In the genomic region with DNA sequence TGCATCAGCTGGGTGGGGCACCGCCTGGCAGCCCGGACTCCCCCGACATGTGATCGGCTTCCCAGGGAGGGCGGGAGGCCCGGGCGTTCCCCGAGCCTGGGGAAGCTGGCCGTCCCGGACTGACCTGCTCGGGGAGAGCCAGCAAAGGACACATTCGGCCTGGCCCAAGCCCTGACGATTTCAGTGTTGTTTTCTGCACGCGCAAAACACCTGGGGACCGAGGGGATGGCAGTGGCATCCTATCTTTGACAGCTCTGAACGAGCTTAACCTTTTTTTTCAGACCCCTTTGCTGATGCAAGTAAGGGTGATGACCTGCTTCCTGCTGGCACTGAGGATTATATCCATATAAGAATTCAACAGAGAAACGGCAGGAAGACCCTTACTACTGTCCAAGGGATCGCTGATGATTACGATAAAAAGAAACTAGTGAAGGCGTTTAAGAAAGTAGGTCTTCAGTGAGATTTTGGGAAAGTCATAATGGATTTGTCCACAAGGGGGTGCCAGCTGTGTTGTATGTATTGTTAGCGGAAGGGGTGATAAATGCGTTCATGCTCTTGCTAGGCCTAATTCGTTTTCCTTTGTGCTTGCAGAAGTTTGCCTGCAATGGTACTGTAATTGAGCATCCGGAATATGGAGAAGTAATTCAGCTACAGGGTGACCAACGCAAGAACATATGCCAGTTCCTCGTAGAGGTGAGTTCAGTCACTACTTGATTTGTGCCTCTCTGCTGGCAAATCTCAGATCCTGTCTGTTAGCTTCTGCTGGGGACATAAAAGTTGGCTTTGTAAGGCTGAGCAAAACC, we compare ENCODE assay signal across 8 cellular contexts. TPM values are rescaled to one million over a fixed set of nuclear protein-coding genes. Genes with fewer than 3 reads are reported as not detected.
DNase-seq lines count a peak whose midpoint lies in the region; ATAC-seq and TF ChIP-seq lines count a peak whose summit lies in the region.

No MANE protein-coding gene starts in this region.

- peak overlapping the region; percentile 100 for H3K27ac Mint-ChIP-seq in progenitor cell of endocrine pancreas

- H3K27me3 ChIP-seq in heart left ventricle, result no peaks in the 10 kb centered on the region

- TF ChIP-seq CTCF in heart left ventricle (IDR thresholded peaks at IDR 0.05), result peak; percentile 35 to 64 (median 55)
- TF ChIP-seq CTCF in fibroblast of villous mesenchyme (IDR thresholded peaks at IDR 0.05; ENCODE audit: insufficient read depth, low read depth, low read length), result peak; percentile 71
- peak; percentile 89 for TF ChIP-seq CTCF in progenitor cell of endocrine pancreas (IDR thresholded peaks at IDR 0.05; ENCODE audit: unreplicated experiment)

- 3 to 6% (median 3%) methylated on average over 18 to 27 of the region's 27 CpGs for WGBS in heart left ventricle, 4 donors

- H3K4me1 Mint-ChIP-seq in progenitor cell of endocrine pancreas (ENCODE audit: low read depth), result peaks cover 14% of the 10 kb centered on the region

- intact Hi-C loops in heart left ventricle (cut with DNase I) (loop anchor here in 2 of 10 donors (5.0 to 10.0 kb wide), 2 partner anchors 85 to 88 kb away; no protein-coding TSS in a partner anchor), left ventricle myocardium superior (cut with micrococcal nuclease) (no loop called here)

- peak overlapping the region; percentile 56 to 99 (median 87) for H3K4me3 ChIP-seq in heart left ventricle
- H3K4me3 ChIP-seq in fibroblast of villous mesenchyme (ENCODE audit: low read depth, low read length), result peak overlapping the region; percentile 97

- H3K9me3 ChIP-seq in heart left ventricle, result no peaks in the 10 kb centered on the region

- DNase-seq in heart left ventricle (peak in 1 of 5 donors; percentile 32), left ventricle myocardium superior (no peak), NCI-H748 (lab: John Stamatoyannopoulos, UW; ENCODE audit: unreplicated experiment) (peak; percentile 57), fibroblast of villous mesenchyme (ENCODE audit: low read depth) (peak; percentile 72), progenitor cell of endocrine pancreas (ENCODE audit: low spot score, unreplicated experiment) (no peak)
- peak; percentile 21 for DNase-seq in activated T-helper 9 cell treated with anti-CD3 and anti-CD28 coated beads, Interleukin-2, amount 50 U/mL, for 16 hours (ENCODE audit: low read depth)

- H3K4me1 ChIP-seq in heart left ventricle, result peaks cover 11 to 38% (median 32%) of the 10 kb centered on the region in 12 donors

- no peak for TF ChIP-seq POLR2A in heart left ventricle (IDR thresholded peaks at IDR 0.05)

- no peaks in the 10 kb centered on the region for H3K9me3 Mint-ChIP-seq in progenitor cell of endocrine pancreas (ENCODE audit: low read depth)

- H3K4me3 Mint-ChIP-seq in progenitor cell of endocrine pancreas (ENCODE audit: low read depth), result peak overlapping the region; percentile 97

- H3K27me3 Mint-ChIP-seq in progenitor cell of endocrine pancreas, result no peaks in the 10 kb centered on the region

- peak overlapping the region; percentile 99 to 100 (median 100) for H3K27ac ChIP-seq in heart left ventricle

- H3K36me3 ChIP-seq in heart left ventricle, result peaks cover 0 to 54% (median 53%) of the 10 kb centered on the region in 9 donors

- peaks cover 28% of the 10 kb centered on the region for H3K36me3 Mint-ChIP-seq in progenitor cell of endocrine pancreas (ENCODE audit: insufficient read depth)

- ATAC-seq in heart left ventricle, result no peak
- ATAC-seq in left ventricle myocardium superior, result no peak
- ATAC-seq in HG03439 (IDR thresholded peaks at IDR 0.05; ENCODE audit: unreplicated experiment), result no peak
- ATAC-seq in GM19324 (IDR thresholded peaks at IDR 0.05; ENCODE audit: low FRiP score, unreplicated experiment), result no peak

RNA-seq across cellular contexts. Expression of gene EIF1, which starts 1.0 kb away (rescaled TPM):
- total RNA-seq in heart left ventricle, result 1,000 to 10,000 TPM in 6 of 9 donors, 100 to 1,000 TPM in 3; 402 to 1,338 (median 1,177) TPM
- 1,000 to 10,000 TPM in 1 of 2 donors, 100 to 1,000 TPM in 1; 911 to 1,001 TPM for polyA plus RNA-seq in heart left ventricle
- 1,209 TPM for total RNA-seq in left ventricle myocardium superior
- total RNA-seq in fibroblast of villous mesenchyme, result 82.5 and 85.5 TPM in 2 replicates
- total RNA-seq in progenitor cell of endocrine pancreas, result 622 and 652 TPM in 2 replicates

RNA-seq across cellular contexts. Expression of gene GAST, which starts 22.4 kb away (rescaled TPM):
- total RNA-seq in heart left ventricle, result not detected
- polyA plus RNA-seq in heart left ventricle, result not detected
- total RNA-seq in left ventricle myocardium superior, result not detected
- not detected in 2 replicates for total RNA-seq in fibroblast of villous mesenchyme
- total RNA-seq in progenitor cell of endocrine pancreas, result 28.1 and 32.0 TPM in 2 replicates

RNA-seq across cellular contexts. Expression of gene HAP1, which starts 44.7 kb away (rescaled TPM):
- total RNA-seq in heart left ventricle (under 1 TPM in 4 of 9 donors, not detected in 5; 0.07 to 0.35 (median 0.10) TPM), left ventricle myocardium superior (not detected), fibroblast of villous mesenchyme (under 0.01 TPM in 2 replicates), progenitor cell of endocrine pancreas (13.7 and 14.9 TPM in 2 replicates)
- polyA plus RNA-seq in heart left ventricle, result under 1 TPM in 1 of 2 donors, not detected in 1; 0.10 TPM

Comparison
In these comparisons a context has a peak if more than half of its experiments do, and no peak if none do; other contexts are left out.
1. DNase-seq: peak in NCI-H748 (single experiment), activated T-helper 9 cell treated with anti-CD3 and anti-CD28 coated beads, Interleukin-2, amount 50 U/mL, for 16 hours (single experiment) and fibroblast of villous mesenchyme (single experiment); none in left ventricle myocardium superior (single experiment) and progenitor cell of endocrine pancreas (single experiment).
2. RNA of gene GAST, which starts 22.4 kb away (total RNA-seq): 28.1 to 32.0 TPM in progenitor cell of endocrine pancreas; not detected in heart left ventricle, not detected in left ventricle myocardium superior (single experiment) and not detected in fibroblast of villous mesenchyme; every median in the first group is over 10 times any median in the second.
3. RNA of gene HAP1, which starts 44.7 kb away (total RNA-seq): 13.7 to 14.9 TPM in progenitor cell of endocrine pancreas; 0.07 to 0.35 TPM in heart left ventricle, not detected in left ventricle myocardium superior (single experiment) and under 0.01 TPM in fibroblast of villous mesenchyme; every median in the first group is over 10 times any median in the second.
4. Peak in every context shown above with its lines, with median percentiles within 50 percentile points of each other: CTCF ChIP-seq.